Comparison of ENCODE assay signal across 13 cellular contexts in genomic region chr6:4610256-4610655, GRCh38.
DNase-seq lines count a peak whose midpoint lies in the region; ATAC-seq, FAIRE-seq and TF ChIP-seq lines count a peak whose summit lies in the region.
"Had no signal": no experiment of that assay in that cellular context is flagged by ENCODE, and none has a peak within 500 bp of the region (broad histone marks: within the 10 kb centered on the region; RNA-seq: fewer than 3 reads in every experiment).

No MANE protein-coding gene starts in this region.

- POLR2A ChIA-PET in activated CD8-positive, alpha-beta T cell treated with anti-CD3 and anti-CD28 coated beads, Interleukin-2, amount 10 ng/mL, durations not matched to agents 7 days and 5 days (lab: Charles Lee): no interaction called here

- H3K27ac ChIP-seq in kidney (ENCODE audit: low read depth in 2 of 2, low read length in 2 of 2): peak overlapping the region in 1 of 2 donors; percentile 2

- peak overlapping the region; percentile 3 for H3K27ac Mint-ChIP-seq in stimulated activated naive B cell treated with anti-CD40 and anti-IgM and Interleukin-4, amounts not matched to agents 10 μg/mL and 1 μg/mL and 100 μg/mL, for 72 hours
- no peak overlapping the region for H3K27ac Mint-ChIP-seq in activated CD8-positive, alpha-beta T cell treated with anti-CD3 and anti-CD28 coated beads, Interleukin-2, amount 10 ng/mL, durations not matched to agents 7 days and 5 days

- FAIRE-seq in kidney (lab: Jason Lieb, UNC): no peak

- peaks cover 0 to 3% of the 10 kb centered on the region in 2 donors for H3K36me3 Mint-ChIP-seq in stimulated activated naive B cell treated with anti-CD40 and anti-IgM and Interleukin-4, amounts not matched to agents 10 μg/mL and 1 μg/mL and 100 μg/mL, for 72 hours
- no peaks in the 10 kb centered on the region for H3K36me3 Mint-ChIP-seq in activated CD8-positive, alpha-beta T cell treated with anti-CD3 and anti-CD28 coated beads, Interleukin-2, amount 10 ng/mL, durations not matched to agents 7 days and 5 days (ENCODE audit: low read depth)

- peak; percentile 53 for DNase-seq in H4 (ENCODE audit: low spot score)
- peak; percentile 73 for DNase-seq in dermis blood vessel endothelial cell
- DNase-seq in kidney: peak; percentile 73
- no peak for DNase-seq in stimulated activated naive B cell treated with anti-CD40 and anti-IgM and Interleukin-4, amounts not matched to agents 10 μg/mL and 1 μg/mL and 100 μg/mL, for 72 hours
- DNase-seq in D341Med (ENCODE audit: low spot score): no peak
- DNase-seq in omental fat pad (ENCODE audit: low spot score): no peak
- no peak for DNase-seq in Kasumi-1 (lab: John Stamatoyannopoulos, UW)
- DNase-seq in activated CD8-positive, alpha-beta T cell treated with anti-CD3 and anti-CD28 coated beads, Interleukin-2, amount 10 ng/mL, durations not matched to agents 7 days and 5 days: no peak
- DNase-seq: activated gamma-delta T cell; DND-41; mucosa of descending colon; NCI-H1417 treated with DMSO at 0.1 percent for 48 hours; stimulated activated CD4-positive, alpha-beta T cell treated with anti-CD3 and anti-CD28 coated beads, Interleukin-4, amount 100 ng/mL, for 1 hour had no signal

- TF ChIP-seq CTCF in kidney (IDR thresholded peaks at IDR 0.05; ENCODE audit: borderline replicate concordance, extremely low read depth, insufficient read depth) (no peak), omental fat pad (IDR thresholded peaks at IDR 0.05) (no peak)

- no peak overlapping the region for H3K4me3 Mint-ChIP-seq in stimulated activated naive B cell treated with anti-CD40 and anti-IgM and Interleukin-4, amounts not matched to agents 10 μg/mL and 1 μg/mL and 100 μg/mL, for 72 hours
- no peak overlapping the region for H3K4me3 Mint-ChIP-seq in activated CD8-positive, alpha-beta T cell treated with anti-CD3 and anti-CD28 coated beads, Interleukin-2, amount 10 ng/mL, durations not matched to agents 7 days and 5 days

- H3K4me1 Mint-ChIP-seq in stimulated activated naive B cell treated with anti-CD40 and anti-IgM and Interleukin-4, amounts not matched to agents 10 μg/mL and 1 μg/mL and 100 μg/mL, for 72 hours: peaks cover 12 to 37% of the 10 kb centered on the region in 2 donors
- peaks cover 11% of the 10 kb centered on the region for H3K4me1 Mint-ChIP-seq in activated CD8-positive, alpha-beta T cell treated with anti-CD3 and anti-CD28 coated beads, Interleukin-2, amount 10 ng/mL, durations not matched to agents 7 days and 5 days (ENCODE audit: low read depth)

- ATAC-seq in stimulated activated naive B cell treated with anti-CD40 and anti-IgM and Interleukin-4, amounts not matched to agents 10 μg/mL and 1 μg/mL and 100 μg/mL, for 72 hours (replicated peaks): no peak
- ATAC-seq in omental fat pad (ENCODE audit: low FRiP score): no peak
- no peak for ATAC-seq in activated CD8-positive, alpha-beta T cell treated with anti-CD3 and anti-CD28 coated beads, Interleukin-2, amount 10 ng/mL, durations not matched to agents 7 days and 5 days
- ATAC-seq: mucosa of descending colon had no signal

- no peaks in the 10 kb centered on the region for H3K36me3 ChIP-seq in kidney (ENCODE audit: control insufficient read depth in 1 of 2, insufficient read depth in 2 of 2, low read length in 2 of 2)

- intact Hi-C loops in kidney (cut with DNase I): no loop called here

- CTCF ChIA-PET in activated CD8-positive, alpha-beta T cell treated with anti-CD3 and anti-CD28 coated beads, Interleukin-2, amount 10 ng/mL, durations not matched to agents 7 days and 5 days (lab: Charles Lee): no interaction called here

- H3K9me3 ChIP-seq in kidney (ENCODE audit: control insufficient read depth in 1 of 2, low read length in 2 of 2): no peaks in the 10 kb centered on the region
- H3K9me3 ChIP-seq: mucosa of descending colon had no signal

- no peak overlapping the region for H3K4me3 ChIP-seq in kidney (ENCODE audit: low read length in 2 of 2)
- H3K4me3 ChIP-seq: mucosa of descending colon had no signal

- H3K9ac ChIP-seq in kidney (ENCODE audit: low read length in 2 of 2): no peak overlapping the region

- peaks cover 3 to 6% of the 10 kb centered on the region in 2 donors for H3K9me3 Mint-ChIP-seq in stimulated activated naive B cell treated with anti-CD40 and anti-IgM and Interleukin-4, amounts not matched to agents 10 μg/mL and 1 μg/mL and 100 μg/mL, for 72 hours
- H3K9me3 Mint-ChIP-seq in activated CD8-positive, alpha-beta T cell treated with anti-CD3 and anti-CD28 coated beads, Interleukin-2, amount 10 ng/mL, durations not matched to agents 7 days and 5 days (ENCODE audit: insufficient read depth): no peaks in the 10 kb centered on the region

- peaks cover 20 to 34% of the 10 kb centered on the region in 2 donors for H3K27me3 Mint-ChIP-seq in stimulated activated naive B cell treated with anti-CD40 and anti-IgM and Interleukin-4, amounts not matched to agents 10 μg/mL and 1 μg/mL and 100 μg/mL, for 72 hours
- H3K27me3 Mint-ChIP-seq in activated CD8-positive, alpha-beta T cell treated with anti-CD3 and anti-CD28 coated beads, Interleukin-2, amount 10 ng/mL, durations not matched to agents 7 days and 5 days (ENCODE audit: low read depth): peaks cover 2% of the 10 kb centered on the region

- peaks cover 9 to 12% of the 10 kb centered on the region in 2 donors for H3K4me1 ChIP-seq in kidney (ENCODE audit: control insufficient read depth in 1 of 2, insufficient read depth in 1 of 2, low read depth in 1 of 2, low read length in 2 of 2)

Comparison
In these comparisons a context has a peak if more than half of its experiments do, and no peak if none do; other contexts are left out.
1. DNase-seq: peak in H4 (single experiment), dermis blood vessel endothelial cell (single experiment) and kidney (single experiment); none in stimulated activated naive B cell treated with anti-CD40 and anti-IgM and Interleukin-4, amounts not matched to agents 10 μg/mL and 1 μg/mL and 100 μg/mL, for 72 hours (single experiment), D341Med (single experiment), omental fat pad (single experiment), Kasumi-1 (0 of 2) and activated CD8-positive, alpha-beta T cell treated with anti-CD3 and anti-CD28 coated beads, Interleukin-2, amount 10 ng/mL, durations not matched to agents 7 days and 5 days (single experiment).